19 cellular contexts compared by ENCODE assay signal in the genomic region with DNA sequence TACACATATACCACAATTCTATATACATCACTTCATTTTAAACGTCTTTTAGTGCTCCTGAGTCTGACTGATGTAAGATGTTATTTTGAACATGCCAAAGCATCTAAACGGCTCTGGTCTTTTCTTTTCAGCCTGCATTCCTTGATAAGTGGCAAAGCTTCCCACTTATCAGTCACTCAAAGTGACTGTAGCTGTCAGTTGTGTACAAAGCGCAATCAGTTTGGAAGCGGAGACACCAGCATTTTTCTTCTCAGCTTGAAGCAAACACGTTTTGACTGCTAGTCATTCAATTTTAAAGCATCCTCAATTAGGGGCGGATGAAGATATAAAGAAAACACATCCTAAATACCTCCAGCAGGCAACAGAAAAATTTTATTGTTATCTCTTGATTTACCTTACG.
"Had no signal": no experiment of that assay in that cellular context is flagged by ENCODE, and none has a peak within 500 bp of the region (broad histone marks: within the 10 kb centered on the region; RNA-seq: fewer than 3 reads in every experiment).

No MANE protein-coding gene starts in this region.

- H3K27ac ChIP-seq: coronary artery, testis, WERI-Rb-1 had no signal

- H3K36me3 Mint-ChIP-seq: stimulated activated effector memory CD8-positive, alpha-beta T cell treated with anti-CD3 and anti-CD28 coated beads, Interleukin-12 subunit alpha, Interleukin-12 subunit beta, amount 100 ng/mL, for 72 hours had no signal

- H3K27me3 ChIP-seq: testis had no signal

- H3K36me3 ChIP-seq: WERI-Rb-1 had no signal

- H3K9me3 ChIP-seq: testis had no signal

- H3K4me3 Mint-ChIP-seq: stimulated activated effector memory CD8-positive, alpha-beta T cell treated with anti-CD3 and anti-CD28 coated beads, Interleukin-12 subunit alpha, Interleukin-12 subunit beta, amount 100 ng/mL, for 72 hours; type B pancreatic cell had no signal

- DNase-seq: activated CD4-positive, alpha-beta T cell treated with anti-CD3 and anti-CD28 coated beads for 1 hour; activated CD8-positive, alpha-beta memory T cell treated with anti-CD3 and anti-CD28 coated beads for 24 hours; activated CD8-positive, alpha-beta memory T cell treated with anti-CD3 and anti-CD28 coated beads, Interleukin-2, amount 50 U/mL, for 48 hours; activated effector memory CD4-positive, alpha-beta T cell treated with anti-CD3 and anti-CD28 coated beads, Interleukin-2, amount 50 U/mL, for 16 hours; activated naive CD4-positive, alpha-beta T cell treated with anti-CD3 and anti-CD28 coated beads, Interleukin-2, amount 50 U/mL, for 16 hours; activated T-cell treated with anti-CD3 and anti-CD28 coated beads, Interleukin-2, amount 50 U/mL, for 48 hours; aorta; foreskin melanocyte; kidney; mammary epithelial cell; stimulated activated CD4-positive, alpha-beta T cell treated with anti-CD3 and anti-CD28 coated beads, Interleukin-4, amount 100 ng/mL, for 24 hours; testis; WERI-Rb-1 had no signal

- H3K4me1 ChIP-seq: testis had no signal

- H3K4me1 Mint-ChIP-seq: stimulated activated effector memory CD8-positive, alpha-beta T cell treated with anti-CD3 and anti-CD28 coated beads, Interleukin-12 subunit alpha, Interleukin-12 subunit beta, amount 100 ng/mL, for 72 hours had no signal

- ATAC-seq: left lobe of liver; sciatic nerve; stimulated activated effector memory CD8-positive, alpha-beta T cell treated with anti-CD3 and anti-CD28 coated beads, Interleukin-12 subunit alpha, Interleukin-12 subunit beta, amount 100 ng/mL, for 72 hours had no signal

- H3K27ac Mint-ChIP-seq: stimulated activated effector memory CD8-positive, alpha-beta T cell treated with anti-CD3 and anti-CD28 coated beads, Interleukin-12 subunit alpha, Interleukin-12 subunit beta, amount 100 ng/mL, for 72 hours; type B pancreatic cell had no signal

- H3K4me3 ChIP-seq: coronary artery, smooth muscle cell, testis had no signal

- H3K9me3 Mint-ChIP-seq: type B pancreatic cell had no signal
